ENCODE assay signal across 15 cellular contexts in the genomic region with DNA sequence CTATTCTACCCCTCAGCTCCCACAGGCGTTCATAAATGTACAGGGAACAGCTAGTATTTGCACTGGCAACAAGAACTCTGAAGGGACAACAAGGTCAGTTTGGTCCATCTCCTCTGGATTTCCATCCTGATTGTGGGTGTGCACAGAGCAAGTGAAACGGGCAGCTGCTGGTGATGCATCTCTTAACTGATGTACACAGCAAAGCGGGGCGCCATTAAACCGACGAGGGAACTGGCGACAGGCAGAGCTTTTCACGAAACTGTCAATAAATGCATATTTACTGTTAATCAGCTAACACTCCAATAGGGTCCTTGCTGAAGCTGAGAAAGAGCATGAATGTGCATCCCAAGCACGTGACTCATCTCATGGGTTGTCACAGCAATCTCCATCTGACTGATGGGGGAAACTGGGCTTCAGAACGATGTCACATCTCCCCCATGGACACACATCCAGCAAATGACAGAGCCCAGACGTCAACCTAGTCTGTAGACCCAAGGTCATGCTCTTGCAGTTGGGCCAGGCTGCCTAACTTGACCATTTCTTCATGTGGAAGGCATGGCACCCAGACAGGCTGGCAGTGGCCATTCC. TPM values are rescaled to one million over a fixed set of nuclear protein-coding genes. Genes with fewer than 3 reads are reported as not detected.
DNase-seq lines count a peak whose midpoint lies in the region; ATAC-seq and TF ChIP-seq lines count a peak whose summit lies in the region.
"Had no signal": no experiment of that assay in that cellular context is flagged by ENCODE, and none has a peak within 500 bp of the region (broad histone marks: within the 10 kb centered on the region; RNA-seq: fewer than 3 reads in every experiment).

No MANE protein-coding gene starts in this region.

- peaks cover 21% of the 10 kb centered on the region for H3K36me3 ChIP-seq in left ventricle myocardium inferior
- no peaks in the 10 kb centered on the region for H3K36me3 ChIP-seq in testis (ENCODE audit: low read depth, missing control alignments)
- H3K36me3 ChIP-seq in gastroesophageal sphincter: peaks cover 0 to 26% of the 10 kb centered on the region in 2 donors
- H3K36me3 ChIP-seq: pancreas, thyroid gland had no signal

- H3K27ac ChIP-seq in left ventricle myocardium inferior (replicated peaks) (peak overlapping the region; percentile 90), testis (peak overlapping the region; percentile 46 to 71), gastroesophageal sphincter (no peak overlapping the region)
- H3K27ac ChIP-seq: pancreas had no signal

- TF ChIP-seq POLR2A in testis (IDR thresholded peaks at IDR 0.05) (no peak), gastroesophageal sphincter (IDR thresholded peaks at IDR 0.05) (no peak)

- ATAC-seq in Right ventricle myocardium superior (ENCODE audit: poor library complexity) (no peak), natural killer cell (no peak), gastroesophageal sphincter (no peak), HG03108 (IDR thresholded peaks at IDR 0.05; ENCODE audit: unreplicated experiment) (no peak)
- peak; percentile 10 for ATAC-seq in activated CD8-positive, alpha-beta T cell treated with anti-CD3 and anti-CD28 coated beads for 36 hours
- ATAC-seq: esophagus mucosa, left colon, pancreas had no signal

- WGBS in testis, 2 donors: 90 to 91% methylated on average over 11 of the region's 11 CpGs
- WGBS in gastroesophageal sphincter (ENCODE audit: low coverage in 1 of 2), 2 donors: 88 to 99% methylated on average over 5 to 10 of the region's 11 CpGs

- H3K9me3 Mint-ChIP-seq in activated CD8-positive, alpha-beta T cell treated with anti-CD3 and anti-CD28 coated beads for 36 hours: no peaks in the 10 kb centered on the region
- H3K9me3 Mint-ChIP-seq in natural killer cell: no peaks in the 10 kb centered on the region

- H3K4me3 ChIP-seq in left ventricle myocardium inferior: no peak overlapping the region
- no peak overlapping the region for H3K4me3 ChIP-seq in testis
- H3K4me3 ChIP-seq in gastroesophageal sphincter: no peak overlapping the region
- H3K4me3 ChIP-seq: pancreas, thyroid gland had no signal

- intact Hi-C loops in left ventricle myocardium inferior (cut with micrococcal nuclease) (no loop called here), Right ventricle myocardium superior (cut with DNase I) (loop anchor here (10.0 kb wide), 1 partner anchor 45 kb away; no protein-coding TSS in a partner anchor), natural killer cell (cut with micrococcal nuclease) (loop anchor here (1.0 to 5.0 kb wide), 5 partner anchors 13 to 158 kb away; no protein-coding TSS in a partner anchor), testis (cut with DNase I; ENCODE audit: low total_unique reads) (no loop called here)
- intact Hi-C loops in activated CD8-positive, alpha-beta T cell treated with anti-CD3 and anti-CD28 coated beads for 36 hours (cut with micrococcal nuclease): loop anchor here (2.0 to 5.0 kb wide), 3 partner anchors 29 to 52 kb away; partner anchors contain the start of gene FAM53B

- DNase-seq in left ventricle myocardium inferior: no peak
- DNase-seq in Right ventricle myocardium superior: no peak
- DNase-seq in activated CD8-positive, alpha-beta T cell treated with anti-CD3 and anti-CD28 coated beads for 36 hours: peak; percentile 56
- no peak for DNase-seq in natural killer cell
- no peak for DNase-seq in testis
- no peak for DNase-seq in hippocampal formation (lab: John Stamatoyannopoulos, UW)
- DNase-seq: amniotic stem cell, cortex of kidney, left colon, NCI-H446, pancreas, thyroid gland had no signal

- no peaks in the 10 kb centered on the region for H3K27me3 Mint-ChIP-seq in activated CD8-positive, alpha-beta T cell treated with anti-CD3 and anti-CD28 coated beads for 36 hours
- no peaks in the 10 kb centered on the region for H3K27me3 Mint-ChIP-seq in natural killer cell (ENCODE audit: low read depth in 2 of 2)

- CTCF ChIA-PET in activated CD8-positive, alpha-beta T cell treated with anti-CD3 and anti-CD28 coated beads for 36 hours (lab: Charles Lee): interaction anchor here (1.5 to 7.3 kb wide), 8 partner anchors 10 to 51 kb away, joined by 4 to 102 read pairs (median 11); no protein-coding TSS in a partner anchor

- TF ChIP-seq CTCF in left ventricle myocardium inferior (IDR thresholded peaks at IDR 0.05; ENCODE audit: borderline replicate concordance): no peak
- no peak for TF ChIP-seq CTCF in activated CD8-positive, alpha-beta T cell treated with anti-CD3 and anti-CD28 coated beads for 36 hours (IDR thresholded peaks at IDR 0.05)
- no peak for TF ChIP-seq CTCF in natural killer cell (IDR thresholded peaks at IDR 0.05)
- TF ChIP-seq CTCF in testis (IDR thresholded peaks at IDR 0.05): no peak
- TF ChIP-seq CTCF in gastroesophageal sphincter (IDR thresholded peaks at IDR 0.05): no peak

- peaks cover 80% of the 10 kb centered on the region for H3K4me1 Mint-ChIP-seq in activated CD8-positive, alpha-beta T cell treated with anti-CD3 and anti-CD28 coated beads for 36 hours (ENCODE audit: low read depth)
- H3K4me1 Mint-ChIP-seq in natural killer cell: peaks cover 76 to 83% of the 10 kb centered on the region in 2 donors

- peaks cover 98% of the 10 kb centered on the region for H3K4me1 ChIP-seq in left ventricle myocardium inferior
- H3K4me1 ChIP-seq in testis: peaks cover 69% of the 10 kb centered on the region
- H3K4me1 ChIP-seq in gastroesophageal sphincter: peaks cover 0 to 43% (median 8%) of the 10 kb centered on the region in 3 donors

- no peak overlapping the region for H3K4me3 Mint-ChIP-seq in activated CD8-positive, alpha-beta T cell treated with anti-CD3 and anti-CD28 coated beads for 36 hours
- peak overlapping the region; percentile 6 for H3K4me3 Mint-ChIP-seq in natural killer cell

- H3K9me3 ChIP-seq in left ventricle myocardium inferior (replicated peaks) (no peaks in the 10 kb centered on the region), testis (no peaks in the 10 kb centered on the region), gastroesophageal sphincter (no peaks in the 10 kb centered on the region)
- H3K9me3 ChIP-seq: pancreas, thyroid gland had no signal

- peaks cover 45% of the 10 kb centered on the region for H3K36me3 Mint-ChIP-seq in activated CD8-positive, alpha-beta T cell treated with anti-CD3 and anti-CD28 coated beads for 36 hours (ENCODE audit: low read depth)
- peaks cover 4% of the 10 kb centered on the region for H3K36me3 Mint-ChIP-seq in natural killer cell

- POLR2A ChIA-PET in activated CD8-positive, alpha-beta T cell treated with anti-CD3 and anti-CD28 coated beads for 36 hours (lab: Charles Lee): interaction anchor here (0.6 to 4.1 kb wide), 11 partner anchors 10 to 226 kb away, joined by 3 to 68 read pairs (median 7); no protein-coding TSS in a partner anchor

- peak overlapping the region; percentile 83 for H3K27ac Mint-ChIP-seq in activated CD8-positive, alpha-beta T cell treated with anti-CD3 and anti-CD28 coated beads for 36 hours
- H3K27ac Mint-ChIP-seq in natural killer cell: peak overlapping the region; percentile 91 to 98

- H3K27me3 ChIP-seq in left ventricle myocardium inferior (ENCODE audit: low read depth): no peaks in the 10 kb centered on the region
- H3K27me3 ChIP-seq in testis: no peaks in the 10 kb centered on the region
- H3K27me3 ChIP-seq in gastroesophageal sphincter: no peaks in the 10 kb centered on the region
- H3K27me3 ChIP-seq: pancreas, thyroid gland had no signal

- no peak for TF ChIP-seq EP300 in gastroesophageal sphincter (IDR thresholded peaks at IDR 0.05)

RNA-seq across cellular contexts. Expression of gene FAM53B, which starts 54.2 kb away (rescaled TPM):
- total RNA-seq in left ventricle myocardium inferior (53.4 TPM), Right ventricle myocardium superior (38.1 TPM), natural killer cell (100 to 1,000 TPM in 2 of 3 donors, 10 to 100 TPM in 1; 77.4 to 172 (median 121) TPM), testis (100 to 1,000 TPM; 109 to 125 TPM), gastroesophageal sphincter (10 to 100 TPM; 24.5 to 33.0 (median 30.2) TPM)
- total RNA-seq in activated CD8-positive, alpha-beta T cell treated with anti-CD3 and anti-CD28 coated beads for 36 hours: 10 to 100 TPM; 15.1 to 18.0 TPM
- 36.9 TPM for polyA plus RNA-seq in testis (ENCODE audit: insufficient read depth, low read depth, low replicate concordance)

Comparison
In these comparisons a context has a peak if more than half of its experiments do, and no peak if none do; other contexts are left out.
1. intact Hi-C loops: an anchor here in Right ventricle myocardium superior (10.0 kb wide), activated CD8-positive, alpha-beta T cell treated with anti-CD3 and anti-CD28 coated beads for 36 hours (2.0 to 5.0 kb wide) and natural killer cell (1.0 to 5.0 kb wide); none called in left ventricle myocardium inferior and testis.
2. H3K27ac ChIP-seq: peak in left ventricle myocardium inferior (single experiment) and testis (2 of 2); none in gastroesophageal sphincter (0 of 4).